Comparison of ENCODE assay signal across 8 cellular contexts in genomic region chr6:41071923-41072835, GRCh38. TPM values are rescaled to one million over a fixed set of nuclear protein-coding genes. Genes with fewer than 3 reads are reported as not detected.
DNase-seq lines count a peak whose midpoint lies in the region; ATAC-seq and TF ChIP-seq lines count a peak whose summit lies in the region.

Gene OARD1 (minus strand): TSS chr6:41072356. CDS start chr6:41071634, 722 bp downstream.

- no peaks in the 10 kb centered on the region for H3K9me3 Mint-ChIP-seq in CD8-positive, alpha-beta T cell

- peak within 1 kb of the TSS; percentile 95 for H3K27ac Mint-ChIP-seq in CD8-positive, alpha-beta T cell

- peak; percentile 69 for ATAC-seq in CD8-positive, alpha-beta T cell
- peak; percentile 52 for ATAC-seq in GM19467 (IDR thresholded peaks at IDR 0.05; ENCODE audit: unreplicated experiment)
- peak; percentile 81 for ATAC-seq in lung (ENCODE audit: insufficient read depth, low FRiP score)

- WGBS in lung, 2 donors: 0% methylated on average over 62 to 63 of the region's 63 CpGs

- peak within 1 kb of the TSS; percentile 86 for H3K4me3 ChIP-seq in CD8-positive, alpha-beta T cell (ENCODE audit: low read depth, low read length)
- peak within 1 kb of the TSS; percentile 98 for H3K4me3 ChIP-seq in lung

- H3K36me3 Mint-ChIP-seq in CD8-positive, alpha-beta T cell: peaks cover 44% of the 10 kb centered on the region

- no peaks in the 10 kb centered on the region for H3K27me3 Mint-ChIP-seq in CD8-positive, alpha-beta T cell (ENCODE audit: low read depth)

- CTCF ChIA-PET in CD8-positive, alpha-beta T cell (lab: Charles Lee): interaction anchor here (1.3 kb wide), 1 partner anchor 44 kb away, joined by 8 read pairs; no protein-coding TSS in a partner anchor

- H3K9me3 ChIP-seq in CD8-positive, alpha-beta T cell (ENCODE audit: low read length): no peaks in the 10 kb centered on the region
- H3K9me3 ChIP-seq in lung (ENCODE audit: control insufficient read depth in 2 of 2, insufficient read depth in 1 of 2, low read length in 1 of 2): peaks cover 0 to 2% of the 10 kb centered on the region in 2 donors

- peak within 1 kb of the TSS; percentile 92 for H3K4me3 Mint-ChIP-seq in CD8-positive, alpha-beta T cell

- H3K27me3 ChIP-seq in CD8-positive, alpha-beta T cell (ENCODE audit: insufficient read depth, low read length): no peaks in the 10 kb centered on the region
- H3K27me3 ChIP-seq in lung (ENCODE audit: control insufficient read depth, insufficient read depth): no peaks in the 10 kb centered on the region

- no peak for TF ChIP-seq CTCF in CD8-positive, alpha-beta T cell (IDR thresholded peaks at IDR 0.05)
- TF ChIP-seq CTCF in lung (IDR thresholded peaks at IDR 0.05; ENCODE audit: control extremely low read depth, extremely low read depth): no peak

- H3K4me1 ChIP-seq in CD8-positive, alpha-beta T cell (ENCODE audit: insufficient read depth, low read length): peaks cover 37% of the 10 kb centered on the region
- peaks cover 0 to 20% of the 10 kb centered on the region in 2 donors for H3K4me1 ChIP-seq in lung (ENCODE audit: control insufficient read depth in 2 of 2, insufficient read depth in 2 of 2, low read length in 2 of 2)

- POLR2A ChIA-PET in CD8-positive, alpha-beta T cell (lab: Charles Lee): interaction anchor here (0.8 to 2.2 kb wide), 3 partner anchors 44 to 262 kb away, joined by 3 to 11 read pairs (median 3); partner anchors contain the start of gene TREML2

- intact Hi-C loops in CD8-positive, alpha-beta T cell (cut with DNase I, micrococcal nuclease): loop anchor here (2.0 to 10.0 kb wide), 13 partner anchors 43 to 1985 kb away; partner anchors contain the start of genes UBR2 (in 2 of the 2), FOXP4 (in 1 of the 2), KLC4 (in 1 of the 2) and MRPL2 (in 1 of the 2)

- peak within 1 kb of the TSS; percentile 88 for H3K27ac ChIP-seq in CD8-positive, alpha-beta T cell (ENCODE audit: low read depth, low read length)
- peak within 1 kb of the TSS; percentile 94 to 100 for H3K27ac ChIP-seq in lung (ENCODE audit: low read depth in 1 of 2, low read length in 1 of 2)

- peak; percentile 99 to 100 (median 100) for DNase-seq in CD8-positive, alpha-beta T cell
- DNase-seq in HS-27A (ENCODE audit: low read depth): peak; percentile 99
- peak; percentile 100 for DNase-seq in NK-92 (lab: John Stamatoyannopoulos, UW; ENCODE audit: unreplicated experiment)
- DNase-seq in activated CD8-positive, alpha-beta memory T cell treated with anti-CD3 and anti-CD28 coated beads for 1 hour (ENCODE audit: extremely low read depth in 1 of 2, low read depth in 1 of 2): peak; percentile 99 to 100
- DNase-seq in effector CD4-positive, alpha-beta T cell: peak; percentile 99
- peak; percentile 100 for DNase-seq in lung (ENCODE audit: low spot score)
- peak; percentile 97 to 100 (median 100) for DNase-seq in stimulated activated CD4-positive, alpha-beta T cell treated with anti-CD3 and anti-CD28 coated beads, TNF-alpha, amount 100 ng/mL, for 48 hours (ENCODE audit: low read depth in 3 of 3)

- H3K36me3 ChIP-seq in CD8-positive, alpha-beta T cell (ENCODE audit: insufficient read depth, low read length): no peaks in the 10 kb centered on the region
- H3K36me3 ChIP-seq in lung (ENCODE audit: control insufficient read depth in 2 of 2, insufficient read depth in 2 of 2, low read length in 2 of 2): peaks cover 0 to 4% of the 10 kb centered on the region in 2 donors

- H3K4me1 Mint-ChIP-seq in CD8-positive, alpha-beta T cell (ENCODE audit: low read depth): peaks cover 51% of the 10 kb centered on the region

RNA-seq across cellular contexts. Expression of gene OARD1, which starts in this region (rescaled TPM):
- 10 to 100 TPM; 20.8 to 27.2 TPM for total RNA-seq in CD8-positive, alpha-beta T cell
- 10 to 100 TPM; 22.2 to 27.0 TPM for total RNA-seq in lung
- 10 to 100 TPM; 22.4 to 26.2 TPM for polyA plus RNA-seq in lung

Comparison
In these comparisons a context has a peak if more than half of its experiments do, and no peak if none do; other contexts are left out.
1. Peak in every context shown above with its lines: DNase-seq, ATAC-seq, H3K4me3 ChIP-seq and H3K27ac ChIP-seq.